ENCODE assay signal across 8 cellular contexts in the genomic region with DNA sequence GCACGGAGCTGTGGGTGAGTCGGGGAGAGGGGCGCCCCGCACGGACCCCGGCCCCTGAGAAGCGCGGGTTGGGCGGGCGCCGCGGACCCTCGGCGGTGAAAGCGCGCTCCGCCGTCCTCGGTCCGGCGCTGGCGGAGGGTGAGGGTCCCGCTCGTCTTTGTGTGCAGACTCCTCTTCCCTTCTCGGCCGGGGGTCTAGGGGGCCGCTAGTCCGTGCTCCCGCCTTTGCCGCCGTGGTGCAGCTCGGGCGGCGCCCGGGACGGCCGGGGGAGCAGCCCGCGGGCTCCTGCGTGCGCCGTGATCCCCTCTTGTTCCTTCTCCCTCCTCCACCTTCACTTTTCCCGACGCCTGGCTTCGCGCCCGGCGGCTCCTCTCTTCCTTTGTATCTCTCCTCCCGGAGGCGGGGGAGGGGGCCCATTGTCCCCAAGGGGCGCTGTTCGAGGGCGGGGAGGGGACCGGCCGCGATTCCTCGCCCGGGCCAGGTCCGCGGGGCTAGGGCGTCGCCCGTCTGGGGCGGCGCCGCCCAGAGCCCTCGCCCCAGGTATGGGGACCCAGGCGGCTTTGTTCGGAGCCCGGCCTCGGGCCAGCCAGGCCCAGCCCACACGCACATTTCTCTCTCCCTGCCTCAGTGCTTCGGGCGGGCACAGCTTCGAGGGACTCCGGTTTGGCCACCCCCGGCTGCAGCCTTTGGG. TPM values are rescaled to one million over a fixed set of nuclear protein-coding genes. Genes with fewer than 3 reads are reported as not detected.
DNase-seq lines count a peak whose midpoint lies in the region; ATAC-seq, FAIRE-seq and TF ChIP-seq lines count a peak whose summit lies in the region.

No MANE protein-coding gene starts in this region.

- DNase-seq in GM20000 (ENCODE audit: low spot score) (peak; percentile 53), NCI-H748 (lab: John Stamatoyannopoulos, UW; ENCODE audit: unreplicated experiment) (peak; percentile 69), brain microvascular endothelial cell (no peak), iPS-NIHi7 (ENCODE audit: extremely low spot score) (peak; percentile 81), small intestine (peak; percentile 77), Karpas-422 (no peak)

- H3K27me3 ChIP-seq in BLaER1: no peaks in the 10 kb centered on the region
- H3K27me3 ChIP-seq in brain microvascular endothelial cell (replicated peaks): no peaks in the 10 kb centered on the region
- H3K27me3 ChIP-seq in small intestine (ENCODE audit: control insufficient read depth in 2 of 2, insufficient read depth in 2 of 2, low read length in 2 of 2): no peaks in the 10 kb centered on the region
- H3K27me3 ChIP-seq in Karpas-422 (ENCODE audit: low read length): no peaks in the 10 kb centered on the region

- H3K27ac ChIP-seq in BLaER1 (peak overlapping the region; percentile 90), brain microvascular endothelial cell (no peak overlapping the region), small intestine (ENCODE audit: low read depth in 1 of 2, low read length in 1 of 2) (peak overlapping the region; percentile 96 to 98), Karpas-422 (ENCODE audit: low read length) (no peak overlapping the region)

- no peaks in the 10 kb centered on the region for H3K79me2 ChIP-seq in Karpas-422 (ENCODE audit: low read length)

- in situ Hi-C loops in brain microvascular endothelial cell (cut with HindIII; ENCODE audit: low pct_ligation_motif_present, low sequenced_read_pairs): no loop called here

- no peaks in the 10 kb centered on the region for H3K9me2 ChIP-seq in Karpas-422 (replicated peaks; ENCODE audit: insufficient read depth, low read length)

- peaks cover 29% of the 10 kb centered on the region for H3K4me1 ChIP-seq in BLaER1
- H3K4me1 ChIP-seq in small intestine (ENCODE audit: control insufficient read depth in 2 of 2, insufficient read depth in 1 of 2, low read depth in 1 of 2, low read length in 1 of 2): peaks cover 0 to 2% of the 10 kb centered on the region in 2 donors
- H3K4me1 ChIP-seq in Karpas-422 (ENCODE audit: low read length): no peaks in the 10 kb centered on the region

- FAIRE-seq in small intestine (lab: Jason Lieb, UNC): no peak

- H3K9ac ChIP-seq in BLaER1 (peak overlapping the region; percentile 95), Karpas-422 (ENCODE audit: low read length) (no peak overlapping the region)

- no peaks in the 10 kb centered on the region for H3K9me3 ChIP-seq in BLaER1
- H3K9me3 ChIP-seq in small intestine (ENCODE audit: control insufficient read depth, low read depth): no peaks in the 10 kb centered on the region
- no peaks in the 10 kb centered on the region for H3K9me3 ChIP-seq in Karpas-422 (ENCODE audit: low read length)

- peak overlapping the region; percentile 96 for H3K4me2 ChIP-seq in BLaER1
- H3K4me2 ChIP-seq in Karpas-422 (ENCODE audit: low read depth, low read length, poor library complexity, severe bottlenecking): no peak overlapping the region

- H2AFZ ChIP-seq in Karpas-422 (ENCODE audit: low read length): no peak overlapping the region

- H3K36me3 ChIP-seq in BLaER1: no peaks in the 10 kb centered on the region
- H3K36me3 ChIP-seq in brain microvascular endothelial cell (replicated peaks): no peaks in the 10 kb centered on the region
- no peaks in the 10 kb centered on the region for H3K36me3 ChIP-seq in small intestine (ENCODE audit: control insufficient read depth in 2 of 2, insufficient read depth in 2 of 2, low read length in 2 of 2)
- H3K36me3 ChIP-seq in Karpas-422 (ENCODE audit: insufficient read depth, low read length): no peaks in the 10 kb centered on the region

- H4K20me1 ChIP-seq in BLaER1: peaks cover 48% of the 10 kb centered on the region
- H4K20me1 ChIP-seq in Karpas-422 (ENCODE audit: insufficient read depth, low read depth, low read length): no peaks in the 10 kb centered on the region

- H3K4me3 ChIP-seq in BLaER1: peak overlapping the region; percentile 100
- peak overlapping the region; percentile 80 for H3K4me3 ChIP-seq in brain microvascular endothelial cell (ENCODE audit: low read depth, low read length)
- H3K4me3 ChIP-seq in small intestine (ENCODE audit: low read depth in 1 of 2, low read length in 2 of 2): peak overlapping the region; percentile 89 to 91
- no peak overlapping the region for H3K4me3 ChIP-seq in Karpas-422 (ENCODE audit: low read length)

- WGBS in small intestine, 3 donors: 1% methylated on average over 51 to 77 of the region's 77 CpGs

- no peak for ATAC-seq in GM18873 (IDR thresholded peaks at IDR 0.05; ENCODE audit: low FRiP score, unreplicated experiment)

- TF ChIP-seq CTCF in GM20000 (IDR thresholded peaks at IDR 0.05; ENCODE audit: extremely low read depth, missing control alignments) (no peak), brain microvascular endothelial cell (IDR thresholded peaks at IDR 0.05; ENCODE audit: low read depth, low read length, missing control alignments) (no peak)

RNA-seq across cellular contexts. Expression of gene FNBP1L, which starts 0.5 kb away (rescaled TPM):
- polyA plus RNA-seq in small intestine: 10 to 100 TPM; 19.7 to 44.7 (median 25.1) TPM
- total RNA-seq in Karpas-422 (2014; rRNA removed; shearing (Covaris generic); ENCODE audit: low replicate concordance): 0.04 and 0.41 TPM in 2 replicates

Comparison
In these comparisons a context has a peak if more than half of its experiments do, and no peak if none do; other contexts are left out.
1. H3K27ac ChIP-seq: peak in BLaER1 (single experiment) and small intestine (2 of 2); none in brain microvascular endothelial cell (single experiment) and Karpas-422 (single experiment).
2. DNase-seq: peak in GM20000 (single experiment), NCI-H748 (single experiment), iPS-NIHi7 (single experiment) and small intestine (single experiment); none in brain microvascular endothelial cell (single experiment) and Karpas-422 (single experiment).